1 cellular context compared by ENCODE assay signal in genomic region chr11:19519912-19520641, GRCh38.
TF ChIP-seq lines count a peak whose summit lies in the region.

No MANE protein-coding gene starts in this region.

TF ChIP-seq in SK-N-SH, 30 proteins besides CTCF, POLR2A, EP300 and RAD21 (continued from another document):
- TF ChIP-seq USF1 (IDR thresholded peaks at IDR 0.05; ENCODE audit: borderline replicate concordance, low read depth), result no peak
TF ChIP-seq in SK-N-SH: peak in this region for 0.
